ENCODE assay signal across 1 cellular context in genomic region chr1:31765041-31765467, GRCh38.
TF ChIP-seq lines count a peak whose summit lies in the region.

No MANE protein-coding gene starts in this region.

TF ChIP-seq in HEK293, 187 proteins besides CTCF, POLR2A, EP300 and RAD21 (continued from another document):
- TF ChIP-seq ZNF677 (tag by site-specific recombination; IDR thresholded peaks at IDR 0.05): no peak
- no peak for TF ChIP-seq ZNF324 (tag by site-specific recombination; IDR thresholded peaks at IDR 0.05)
- TF ChIP-seq, protein P1, sequence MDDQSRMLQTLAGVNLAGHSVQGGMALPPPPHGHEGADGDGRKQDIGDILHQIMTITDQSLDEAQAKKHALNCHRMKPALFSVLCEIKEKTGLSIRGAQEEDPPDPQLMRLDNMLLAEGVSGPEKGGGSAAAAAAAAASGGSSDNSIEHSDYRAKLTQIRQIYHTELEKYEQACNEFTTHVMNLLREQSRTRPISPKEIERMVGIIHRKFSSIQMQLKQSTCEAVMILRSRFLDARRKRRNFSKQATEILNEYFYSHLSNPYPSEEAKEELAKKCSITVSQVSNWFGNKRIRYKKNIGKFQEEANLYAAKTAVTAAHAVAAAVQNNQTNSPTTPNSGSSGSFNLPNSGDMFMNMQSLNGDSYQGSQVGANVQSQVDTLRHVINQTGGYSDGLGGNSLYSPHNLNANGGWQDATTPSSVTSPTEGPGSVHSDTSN (CRISPR knock-in tag; IDR thresholded peaks at IDR 0.05): 0 out of 2 replicates have a peak, but pooled peaks have one; percentile 16
- TF ChIP-seq AEBP2 (tag by site-specific recombination; IDR thresholded peaks at IDR 0.05; ENCODE audit: borderline replicate concordance): no peak
- TF ChIP-seq ZNF561 (tag by site-specific recombination; IDR thresholded peaks at IDR 0.05; ENCODE audit: borderline replicate concordance): 0 out of 2 replicates have a peak, but pooled peaks have one; percentile 40
